8 cellular contexts compared by ENCODE assay signal in genomic region chr17:32253117-32253611, GRCh38. TPM values are rescaled to one million over a fixed set of nuclear protein-coding genes. Genes with fewer than 3 reads are reported as not detected.
DNase-seq lines count a peak whose midpoint lies in the region; ATAC-seq and TF ChIP-seq lines count a peak whose summit lies in the region.

No MANE protein-coding gene starts in this region.

- no peak overlapping the region for H3K4me3 Mint-ChIP-seq in activated naive CD8-positive, alpha-beta T cell treated with anti-CD3 and anti-CD28 coated beads for 36 hours

- H3K79me2 ChIP-seq in MM.1S (ENCODE audit: low read length): no peaks in the 10 kb centered on the region

- no peaks in the 10 kb centered on the region for H3K4me1 ChIP-seq in MM.1S (ENCODE audit: low read length)
- H3K4me1 ChIP-seq in uterus: no peaks in the 10 kb centered on the region

- H3K4me3 ChIP-seq in MM.1S (ENCODE audit: low read length) (no peak overlapping the region), uterus (no peak overlapping the region)

- DNase-seq in GM10248 (ENCODE audit: extremely low spot score) (peak; percentile 81), MM.1S (peak; percentile 76), SKM-1 (lab: John Stamatoyannopoulos, UW; ENCODE audit: unreplicated experiment) (peak; percentile 65), Right ventricle myocardium inferior (ENCODE audit: missing footprints) (peak; percentile 87), posterior cingulate gyrus (peak; percentile 73 to 97 (median 86)), uterus (peak; percentile 81)
- DNase-seq in activated naive CD8-positive, alpha-beta T cell treated with anti-CD3 and anti-CD28 coated beads for 36 hours: peak; percentile 70

- intact Hi-C loops in Right ventricle myocardium inferior (cut with DNase I): loop anchor here (1.0 kb wide), 1 partner anchor 66 kb away; no protein-coding TSS in a partner anchor
- intact Hi-C loops in posterior cingulate gyrus (cut with DNase I): loop anchor here (1.0 kb wide), 1 partner anchor 66 kb away; no protein-coding TSS in a partner anchor
- intact Hi-C loops in uterus (cut with DNase I; ENCODE audit: low total_unique reads): no loop called here

- peaks cover 5% of the 10 kb centered on the region for H3K27me3 Mint-ChIP-seq in activated naive CD8-positive, alpha-beta T cell treated with anti-CD3 and anti-CD28 coated beads for 36 hours

- no peaks in the 10 kb centered on the region for H3K36me3 Mint-ChIP-seq in activated naive CD8-positive, alpha-beta T cell treated with anti-CD3 and anti-CD28 coated beads for 36 hours

- H3K27ac ChIP-seq in MM.1S (ENCODE audit: low read length) (no peak overlapping the region), uterus (no peak overlapping the region)

- H4K20me1 ChIP-seq in MM.1S (ENCODE audit: insufficient read depth, low read length): no peaks in the 10 kb centered on the region; the same call in 1 of the 2 replicates

- no peaks in the 10 kb centered on the region for H3F3A ChIP-seq in MM.1S (ENCODE audit: insufficient read depth, low read length)

- H3K4me2 ChIP-seq in MM.1S (ENCODE audit: low read depth, low read length): no peak overlapping the region

- H3K36me3 ChIP-seq in MM.1S (replicated peaks; ENCODE audit: insufficient read depth, low read length) (no peaks in the 10 kb centered on the region), uterus (no peaks in the 10 kb centered on the region)

- H3K9me3 ChIP-seq in MM.1S (replicated peaks; ENCODE audit: insufficient read depth, low read length) (no peaks in the 10 kb centered on the region), uterus (no peaks in the 10 kb centered on the region)

- no peak overlapping the region for H3K27ac Mint-ChIP-seq in activated naive CD8-positive, alpha-beta T cell treated with anti-CD3 and anti-CD28 coated beads for 36 hours

- no peak overlapping the region for H3K9ac ChIP-seq in MM.1S (ENCODE audit: low read length)

- POLR2A ChIA-PET in GM10248 (lab: Yijun Ruan, JAX): no interaction called here

- no peaks in the 10 kb centered on the region for H3K4me1 Mint-ChIP-seq in activated naive CD8-positive, alpha-beta T cell treated with anti-CD3 and anti-CD28 coated beads for 36 hours

- no peaks in the 10 kb centered on the region for H3K9me3 Mint-ChIP-seq in activated naive CD8-positive, alpha-beta T cell treated with anti-CD3 and anti-CD28 coated beads for 36 hours

- no peak for TF ChIP-seq POLR2A in uterus (IDR thresholded peaks at IDR 0.05)

- peak; percentile 92 for TF ChIP-seq CTCF in GM10248 (IDR thresholded peaks at IDR 0.05; ENCODE audit: control extremely low read depth, extremely low read depth, low read depth, missing control alignments)
- peak; percentile 98 for TF ChIP-seq CTCF in MM.1S (IDR thresholded peaks at IDR 0.05; ENCODE audit: low read length)
- TF ChIP-seq CTCF in uterus (IDR thresholded peaks at IDR 0.05): peak; percentile 93 to 97 (median 96)

- no peaks in the 10 kb centered on the region for H3K27me3 ChIP-seq in MM.1S (replicated peaks; ENCODE audit: insufficient read depth, low read length)
- no peaks in the 10 kb centered on the region for H3K27me3 ChIP-seq in uterus

- H3K9me2 ChIP-seq in MM.1S (replicated peaks; ENCODE audit: insufficient read depth, low read length): no peaks in the 10 kb centered on the region

- peak; percentile 95 for ATAC-seq in Right ventricle myocardium inferior
- ATAC-seq in HG03520 (IDR thresholded peaks at IDR 0.05; ENCODE audit: unreplicated experiment): no peak

- CTCF ChIA-PET in GM10248 (lab: Yijun Ruan, JAX): interaction anchor here (0.5 to 3.3 kb wide), 20 partner anchors 8 to 683 kb away, joined by 3 to 19 read pairs (median 4); partner anchors contain the start of gene PSMD11

- no peak overlapping the region for H2AFZ ChIP-seq in MM.1S (ENCODE audit: low read length)

RNA-seq across cellular contexts. Expression of gene RHBDL3, which starts 12.5 kb away (rescaled TPM):
- under 1 TPM in 1 of 2 experiments, not detected in 1; 0.06 TPM for total RNA-seq in activated naive CD8-positive, alpha-beta T cell treated with anti-CD3 and anti-CD28 coated beads for 36 hours
- total RNA-seq in Right ventricle myocardium inferior (3.4 TPM), uterus (1 to 10 TPM in 2 of 4 donors, under 1 TPM in 1, not detected in 1; 0.29 to 3.8 (median 2.4) TPM)
